Comparison of ENCODE assay signal across 10 cellular contexts in the genomic region with DNA sequence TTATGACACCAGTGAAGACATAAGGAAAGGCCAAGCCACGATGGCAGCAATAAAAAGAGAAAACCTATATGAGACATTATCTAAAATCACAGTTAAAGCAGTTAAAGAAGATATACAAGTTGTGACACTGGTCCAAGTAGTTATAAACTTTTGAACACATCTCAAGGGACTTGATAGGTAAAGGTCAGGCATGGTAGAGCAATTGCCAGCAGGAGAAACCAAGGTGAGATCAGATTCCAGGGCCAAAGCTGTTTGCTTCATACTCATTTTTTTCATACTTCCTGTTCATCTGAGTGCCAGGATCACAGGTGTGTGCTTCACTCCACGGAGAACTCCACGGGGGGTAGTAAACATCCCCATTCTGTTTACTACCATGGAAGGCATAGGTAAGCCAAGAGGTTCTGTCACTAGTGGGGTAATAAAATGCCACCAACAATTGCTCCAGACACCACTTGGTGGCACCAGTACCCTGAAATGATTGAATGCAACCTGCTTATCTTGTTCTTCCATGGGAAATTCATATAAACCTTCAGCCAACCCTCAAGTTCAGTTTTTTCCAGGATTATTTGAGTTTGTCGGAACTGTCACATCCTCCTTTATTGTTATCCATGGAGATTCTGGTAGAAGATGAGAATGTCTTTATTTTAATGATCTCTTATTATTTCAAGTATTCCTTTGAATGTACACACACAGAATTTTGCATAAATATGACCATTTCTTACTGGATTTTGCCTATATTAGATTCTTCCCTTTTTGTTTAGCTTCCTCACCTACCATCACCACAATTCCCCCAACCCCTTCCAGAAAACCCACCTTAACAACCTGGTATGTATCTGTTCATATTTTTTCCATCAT. TPM values are rescaled to one million over a fixed set of nuclear protein-coding genes. Genes with fewer than 3 reads are reported as not detected.
DNase-seq lines count a peak whose midpoint lies in the region; ATAC-seq and TF ChIP-seq lines count a peak whose summit lies in the region.
"Had no signal": no experiment of that assay in that cellular context is flagged by ENCODE, and none has a peak within 500 bp of the region (broad histone marks: within the 10 kb centered on the region; RNA-seq: fewer than 3 reads in every experiment).

No MANE protein-coding gene starts in this region.

- POLR2A ChIA-PET in PC-3 (lab: Charles Lee; ENCODE audit: unreplicated experiment), result no interaction called here
- POLR2A ChIA-PET in CD4-positive, alpha-beta memory T cell (lab: Charles Lee; ENCODE audit: partially characterized antibody), result no interaction called here

- no peak for TF ChIP-seq POLR2A in esophagus squamous epithelium (IDR thresholded peaks at IDR 0.05)

- no peaks in the 10 kb centered on the region for H3K79me2 ChIP-seq in PC-3 (ENCODE audit: low read length)

- CTCF ChIA-PET in PC-3 (lab: Charles Lee), result no interaction called here
- CTCF ChIA-PET in CD4-positive, alpha-beta memory T cell (lab: Charles Lee; ENCODE audit: partially characterized antibody), result interaction anchor here (0.9 kb wide), 1 partner anchor 530 kb away, joined by 3 read pairs; no protein-coding TSS in a partner anchor

- H4K20me1 ChIP-seq in PC-3 (ENCODE audit: low read length), result no peaks in the 10 kb centered on the region

- H3K4me1 ChIP-seq in PC-3 (ENCODE audit: insufficient read depth, low read length) (no peaks in the 10 kb centered on the region), esophagus squamous epithelium (peaks cover 0 to 10% (median 0%) of the 10 kb centered on the region in 3 donors)
- H3K4me1 ChIP-seq in CD4-positive, alpha-beta memory T cell (ENCODE audit: insufficient read depth, low read length), result no peaks in the 10 kb centered on the region
- H3K4me1 ChIP-seq: SJSA1 had no signal

- intact Hi-C loops in PC-3 (cut with micrococcal nuclease) (loop anchor here (1.0 to 10.0 kb wide), 6 partner anchors 58 to 418 kb away; no protein-coding TSS in a partner anchor), esophagus squamous epithelium (cut with DNase I) (loop anchor here (5.0 kb wide), 1 partner anchor 175 kb away; no protein-coding TSS in a partner anchor)
- intact Hi-C loops in CD4-positive, alpha-beta memory T cell (cut with micrococcal nuclease), result no loop called here

- H3K36me3 Mint-ChIP-seq in CD4-positive, alpha-beta memory T cell, result no peaks in the 10 kb centered on the region
- H3K36me3 Mint-ChIP-seq: memory B cell had no signal

- no peak overlapping the region for H3K4me3 Mint-ChIP-seq in CD4-positive, alpha-beta memory T cell
- H3K4me3 Mint-ChIP-seq: memory B cell had no signal

- ATAC-seq in PC-3, result peak; percentile 81
- ATAC-seq in GM19035 (IDR thresholded peaks at IDR 0.05; ENCODE audit: unreplicated experiment), result no peak
- ATAC-seq in HG03520 (IDR thresholded peaks at IDR 0.05; ENCODE audit: unreplicated experiment), result no peak

- H3K36me3 ChIP-seq in GM06990 (ENCODE audit: control insufficient read depth, insufficient read depth, low read length), result no peaks in the 10 kb centered on the region
- H3K36me3 ChIP-seq in PC-3 (ENCODE audit: low read depth, low read length), result no peaks in the 10 kb centered on the region
- H3K36me3 ChIP-seq in esophagus squamous epithelium, result no peaks in the 10 kb centered on the region
- H3K36me3 ChIP-seq in CD4-positive, alpha-beta memory T cell (ENCODE audit: insufficient read depth, low read length), result no peaks in the 10 kb centered on the region
- H3K36me3 ChIP-seq: SJSA1 had no signal

- H3K4me1 Mint-ChIP-seq in CD4-positive, alpha-beta memory T cell, result no peaks in the 10 kb centered on the region
- H3K4me1 Mint-ChIP-seq: memory B cell had no signal

- H3K4me3 ChIP-seq in GM06990 (replicated peaks; ENCODE audit: low read depth, low read length) (no peak overlapping the region), PC-3 (ENCODE audit: low read length) (no peak overlapping the region), esophagus squamous epithelium (no peak overlapping the region)
- no peak overlapping the region for H3K4me3 ChIP-seq in CD4-positive, alpha-beta memory T cell (ENCODE audit: low read length in 2 of 2)
- H3K4me3 ChIP-seq: SJSA1 had no signal

- H3K9me3 ChIP-seq in PC-3 (ENCODE audit: low read length), result no peaks in the 10 kb centered on the region
- H3K9me3 ChIP-seq in esophagus squamous epithelium, result no peaks in the 10 kb centered on the region
- H3K9me3 ChIP-seq in CD4-positive, alpha-beta memory T cell (ENCODE audit: control insufficient read depth in 1 of 2, low read length in 2 of 2), result no peaks in the 10 kb centered on the region
- H3K9me3 ChIP-seq: SJSA1 had no signal

- WGBS in esophagus squamous epithelium, 2 donors, result 34 to 46% methylated on average over 4 of the region's 4 CpGs

- no peak overlapping the region for H3K27ac Mint-ChIP-seq in CD4-positive, alpha-beta memory T cell
- H3K27ac Mint-ChIP-seq: memory B cell had no signal

- no peaks in the 10 kb centered on the region for H3F3A ChIP-seq in PC-3 (ENCODE audit: low read length, unreplicated experiment)

- peaks cover 0 to 2% (median 0%) of the 10 kb centered on the region in 8 donors for H3K9me3 Mint-ChIP-seq in CD4-positive, alpha-beta memory T cell
- H3K9me3 Mint-ChIP-seq: memory B cell had no signal

- H3K4me2 ChIP-seq in PC-3 (ENCODE audit: low read length), result no peak overlapping the region

- peak; percentile 39 for TF ChIP-seq CTCF in GM06990 (IDR thresholded peaks at IDR 0.05; ENCODE audit: insufficient read depth, low read length, poor library complexity, severe bottlenecking)
- peak; percentile 85 for TF ChIP-seq CTCF in PC-3 (conservative IDR thresholded peaks at IDR 0.05; ENCODE audit: low read depth, low read length)
- TF ChIP-seq CTCF in esophagus squamous epithelium (IDR thresholded peaks at IDR 0.05), result peak in 5 of 6 experiments; percentile 33 to 67 (median 45)

- no peak overlapping the region for H2AFZ ChIP-seq in PC-3 (ENCODE audit: low read length)

- DNase-seq in GM06990 (ENCODE audit: extremely low read depth, insufficient read length) (no peak), HT1080 (ENCODE audit: low read depth) (peak; percentile 46), PC-3 (peak; percentile 82), esophagus squamous epithelium (lab: John Stamatoyannopoulos, UW) (no peak), pons (ENCODE audit: low spot score) (peak; percentile 76)
- no peak for DNase-seq in CD4-positive, alpha-beta memory T cell

- no peaks in the 10 kb centered on the region for H3K27me3 ChIP-seq in GM06990 (replicated peaks; ENCODE audit: control insufficient read depth, insufficient read depth, low read length)
- no peaks in the 10 kb centered on the region for H3K27me3 ChIP-seq in PC-3 (ENCODE audit: low read length)
- H3K27me3 ChIP-seq in esophagus squamous epithelium, result no peaks in the 10 kb centered on the region
- no peaks in the 10 kb centered on the region for H3K27me3 ChIP-seq in CD4-positive, alpha-beta memory T cell (ENCODE audit: insufficient read depth, low read length)
- H3K27me3 ChIP-seq: SJSA1 had no signal

- no peak overlapping the region for H3K9ac ChIP-seq in PC-3 (ENCODE audit: low read length)

- H3K27ac ChIP-seq in PC-3 (ENCODE audit: low read length) (no peak overlapping the region), esophagus squamous epithelium (no peak overlapping the region)
- H3K27ac ChIP-seq in CD4-positive, alpha-beta memory T cell (ENCODE audit: low read depth, low read length), result no peak overlapping the region
- H3K27ac ChIP-seq: SJSA1 had no signal

- no TSS peak for BruUV-seq in PC-3 (replicated peaks; lab: Mats Ljungman, UMichigan)

- H3K27me3 Mint-ChIP-seq in CD4-positive, alpha-beta memory T cell, result no peaks in the 10 kb centered on the region
- H3K27me3 Mint-ChIP-seq: memory B cell had no signal

- H3K9me2 ChIP-seq in PC-3 (replicated peaks; ENCODE audit: low read length), result no peaks in the 10 kb centered on the region

RNA-seq across cellular contexts. Expression of gene TSPAN8, which starts 59.2 kb away (rescaled TPM):
- not detected in 2 replicates for total RNA-seq in HT1080 (2014; rRNA removed; shearing (Covaris generic))
- polyA plus RNA-seq in HT1080 (2015; cell fraction: cytosol; rRNA removed), result 0.08 and 0.29 TPM in 2 replicates
- polyA plus RNA-seq in HT1080 (2015; cell fraction: nucleus; rRNA removed), result not detected in 2 replicates
- total RNA-seq in PC-3 (2014; rRNA removed) (1.3 TPM in 1 of 2 replicates, not detected in the other), esophagus squamous epithelium (1 to 10 TPM in 2 of 4 donors, not detected in 2; 2.2 to 3.4 TPM)
- total RNA-seq in CD4-positive, alpha-beta memory T cell, result not detected
- polyA plus RNA-seq in CD4-positive, alpha-beta memory T cell, result not detected
- total RNA-seq: SJSA1 had no signal

Comparison
In these comparisons a context has a peak if more than half of its experiments do, and no peak if none do; other contexts are left out.
1. DNase-seq: peak in HT1080 (single experiment), PC-3 (single experiment) and pons (single experiment); none in GM06990 (single experiment), esophagus squamous epithelium (single experiment) and CD4-positive, alpha-beta memory T cell (0 of 5).
2. Peak in every context shown above with its lines, with median percentiles within 50 percentile points of each other: CTCF ChIP-seq.